Comparison of ENCODE assay signal across 1 cellular context in the genomic region with DNA sequence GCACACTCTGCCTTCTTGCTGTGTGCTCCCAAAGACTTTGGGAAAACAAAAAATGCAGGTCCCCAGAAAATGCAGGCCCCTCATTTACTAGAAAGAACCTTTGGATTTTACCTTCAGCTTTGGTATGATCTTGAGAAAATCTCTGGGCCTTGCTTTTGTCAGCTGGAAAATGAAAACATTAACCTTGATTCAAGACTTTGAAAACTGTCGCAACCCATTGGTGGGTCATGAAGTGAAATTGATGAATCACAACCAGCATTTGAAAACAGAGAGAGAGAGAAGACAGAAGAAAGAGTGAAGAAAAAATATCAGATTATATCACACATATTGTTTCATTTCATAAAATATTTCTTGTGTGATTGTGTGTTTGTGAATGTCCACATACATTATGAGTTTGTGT.
TF ChIP-seq lines count a peak whose summit lies in the region.

No MANE protein-coding gene starts in this region.

TF ChIP-seq in WTC11, 78 proteins besides CTCF, POLR2A, EP300 and RAD21 (continued from another document):
- TF ChIP-seq ZNF423 (CRISPR knock-in tag; IDR thresholded peaks at IDR 0.05) (no peak), NFATC4 (CRISPR knock-in tag; IDR thresholded peaks at IDR 0.05) (no peak), ELF4 (CRISPR knock-in tag; IDR thresholded peaks at IDR 0.05; ENCODE audit: low read depth) (no peak), TEAD4 (CRISPR knock-in tag; IDR thresholded peaks at IDR 0.05) (no peak), ZBTB21 (CRISPR knock-in tag; IDR thresholded peaks at IDR 0.05; ENCODE audit: borderline replicate concordance) (no peak), ZNF416 (CRISPR knock-in tag; IDR thresholded peaks at IDR 0.05) (no peak), ZNF671 (CRISPR knock-in tag; IDR thresholded peaks at IDR 0.05) (no peak), TCF7 (CRISPR knock-in tag; IDR thresholded peaks at IDR 0.05; ENCODE audit: low read depth) (no peak)
- TF ChIP-seq, protein P1, sequence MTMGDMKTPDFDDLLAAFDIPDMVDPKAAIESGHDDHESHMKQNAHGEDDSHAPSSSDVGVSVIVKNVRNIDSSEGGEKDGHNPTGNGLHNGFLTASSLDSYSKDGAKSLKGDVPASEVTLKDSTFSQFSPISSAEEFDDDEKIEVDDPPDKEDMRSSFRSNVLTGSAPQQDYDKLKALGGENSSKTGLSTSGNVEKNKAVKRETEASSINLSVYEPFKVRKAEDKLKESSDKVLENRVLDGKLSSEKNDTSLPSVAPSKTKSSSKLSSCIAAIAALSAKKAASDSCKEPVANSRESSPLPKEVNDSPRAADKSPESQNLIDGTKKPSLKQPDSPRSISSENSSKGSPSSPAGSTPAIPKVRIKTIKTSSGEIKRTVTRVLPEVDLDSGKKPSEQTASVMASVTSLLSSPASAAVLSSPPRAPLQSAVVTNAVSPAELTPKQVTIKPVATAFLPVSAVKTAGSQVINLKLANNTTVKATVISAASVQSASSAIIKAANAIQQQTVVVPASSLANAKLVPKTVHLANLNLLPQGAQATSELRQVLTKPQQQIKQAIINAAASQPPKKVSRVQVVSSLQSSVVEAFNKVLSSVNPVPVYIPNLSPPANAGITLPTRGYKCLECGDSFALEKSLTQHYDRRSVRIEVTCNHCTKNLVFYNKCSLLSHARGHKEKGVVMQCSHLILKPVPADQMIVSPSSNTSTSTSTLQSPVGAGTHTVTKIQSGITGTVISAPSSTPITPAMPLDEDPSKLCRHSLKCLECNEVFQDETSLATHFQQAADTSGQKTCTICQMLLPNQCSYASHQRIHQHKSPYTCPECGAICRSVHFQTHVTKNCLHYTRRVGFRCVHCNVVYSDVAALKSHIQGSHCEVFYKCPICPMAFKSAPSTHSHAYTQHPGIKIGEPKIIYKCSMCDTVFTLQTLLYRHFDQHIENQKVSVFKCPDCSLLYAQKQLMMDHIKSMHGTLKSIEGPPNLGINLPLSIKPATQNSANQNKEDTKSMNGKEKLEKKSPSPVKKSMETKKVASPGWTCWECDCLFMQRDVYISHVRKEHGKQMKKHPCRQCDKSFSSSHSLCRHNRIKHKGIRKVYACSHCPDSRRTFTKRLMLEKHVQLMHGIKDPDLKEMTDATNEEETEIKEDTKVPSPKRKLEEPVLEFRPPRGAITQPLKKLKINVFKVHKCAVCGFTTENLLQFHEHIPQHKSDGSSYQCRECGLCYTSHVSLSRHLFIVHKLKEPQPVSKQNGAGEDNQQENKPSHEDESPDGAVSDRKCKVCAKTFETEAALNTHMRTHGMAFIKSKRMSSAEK (CRISPR knock-in tag; IDR thresholded peaks at IDR 0.05; ENCODE audit: borderline replicate concordance): no peak
- TF ChIP-seq, protein P2, sequence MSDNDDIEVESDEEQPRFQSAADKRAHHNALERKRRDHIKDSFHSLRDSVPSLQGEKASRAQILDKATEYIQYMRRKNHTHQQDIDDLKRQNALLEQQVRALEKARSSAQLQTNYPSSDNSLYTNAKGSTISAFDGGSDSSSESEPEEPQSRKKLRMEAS (CRISPR knock-in tag; IDR thresholded peaks at IDR 0.05): no peak
- TF ChIP-seq, protein P3, sequence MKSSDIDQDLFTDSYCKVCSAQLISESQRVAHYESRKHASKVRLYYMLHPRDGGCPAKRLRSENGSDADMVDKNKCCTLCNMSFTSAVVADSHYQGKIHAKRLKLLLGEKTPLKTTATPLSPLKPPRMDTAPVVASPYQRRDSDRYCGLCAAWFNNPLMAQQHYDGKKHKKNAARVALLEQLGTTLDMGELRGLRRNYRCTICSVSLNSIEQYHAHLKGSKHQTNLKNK (CRISPR knock-in tag; IDR thresholded peaks at IDR 0.05): no peak
- TF ChIP-seq, protein P4, sequence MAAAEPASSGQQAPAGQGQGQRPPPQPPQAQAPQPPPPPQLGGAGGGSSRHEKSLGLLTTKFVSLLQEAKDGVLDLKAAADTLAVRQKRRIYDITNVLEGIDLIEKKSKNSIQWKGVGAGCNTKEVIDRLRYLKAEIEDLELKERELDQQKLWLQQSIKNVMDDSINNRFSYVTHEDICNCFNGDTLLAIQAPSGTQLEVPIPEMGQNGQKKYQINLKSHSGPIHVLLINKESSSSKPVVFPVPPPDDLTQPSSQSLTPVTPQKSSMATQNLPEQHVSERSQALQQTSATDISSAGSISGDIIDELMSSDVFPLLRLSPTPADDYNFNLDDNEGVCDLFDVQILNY (CRISPR knock-in tag; IDR thresholded peaks at IDR 0.05): no peak
